Comparison of ENCODE assay signal across 1 cellular context in genomic region chr2:75577280-75577679, GRCh38.
A peak's percentile ranks its signal among the peaks of the same experiment; 100 is the strongest.
TF ChIP-seq lines count a peak whose summit lies in the region.

No MANE protein-coding gene starts in this region.

TF ChIP-seq in HepG2, 621 proteins besides CTCF, POLR2A, EP300 and RAD21 (continued from another document and continues in another):
- TF ChIP-seq FOXP4 (CRISPR knock-in tag; IDR thresholded peaks at IDR 0.05) (peak; percentile 43), ATF6 (CRISPR knock-in tag; conservative IDR thresholded peaks at IDR 0.05) (no peak), GATAD1 (CRISPR knock-in tag; IDR thresholded peaks at IDR 0.05) (no peak), TFE3 (CRISPR knock-in tag; IDR thresholded peaks at IDR 0.05) (0 out of 2 replicates have a peak, but pooled peaks have one; percentile 45), ZBTB49 (CRISPR knock-in tag; IDR thresholded peaks at IDR 0.05; ENCODE audit: borderline replicate concordance) (no peak), ZBTB21 (CRISPR knock-in tag; IDR thresholded peaks at IDR 0.05) (no peak), SRSF9 (IDR thresholded peaks at IDR 0.05; ENCODE audit: borderline replicate concordance, insufficient read depth, low read depth, low read length, poor library complexity, severe bottlenecking) (no peak), SAP130 (CRISPR knock-in tag; IDR thresholded peaks at IDR 0.05; ENCODE audit: low read depth) (peak; percentile 60), MAFK (conservative IDR thresholded peaks at IDR 0.05 in 1 of 2, IDR thresholded peaks at IDR 0.05 in 1 of 2; ENCODE audit: low read length in 2 of 2) (no peak), SKIL (CRISPR knock-in tag; IDR thresholded peaks at IDR 0.05; ENCODE audit: borderline replicate concordance) (no peak), SKI (IDR thresholded peaks at IDR 0.05; ENCODE audit: partially characterized antibody) (no peak), ZFP36L1 (CRISPR knock-in tag; IDR thresholded peaks at IDR 0.05) (no peak), ZNF629 (CRISPR knock-in tag; conservative IDR thresholded peaks at IDR 0.05) (no peak), ISX (CRISPR knock-in tag; conservative IDR thresholded peaks at IDR 0.05) (no peak), LBX2 (CRISPR knock-in tag; IDR thresholded peaks at IDR 0.05; ENCODE audit: borderline replicate concordance) (no peak), ZBTB26 (CRISPR knock-in tag; IDR thresholded peaks at IDR 0.05; ENCODE audit: borderline replicate concordance) (no peak), SOX5 (CRISPR knock-in tag; IDR thresholded peaks at IDR 0.05; ENCODE audit: borderline replicate concordance) (peak; percentile 79; the same call in 1 of the 2 replicates), ZNF720 (CRISPR knock-in tag; IDR thresholded peaks at IDR 0.05) (no peak), THAP11 (CRISPR knock-in tag; IDR thresholded peaks at IDR 0.05) (peak; percentile 44; the same call in 1 of the 2 replicates), EED (CRISPR knock-in tag; IDR thresholded peaks at IDR 0.05) (no peak), RFX3 (CRISPR knock-in tag; IDR thresholded peaks at IDR 0.05) (peak; percentile 67), FOXA1 (IDR thresholded peaks at IDR 0.05) (no peak), FOXA1 (CRISPR knock-in tag; IDR thresholded peaks at IDR 0.05) (peak; percentile 45), FOXP1 (IDR thresholded peaks at IDR 0.05) (no peak), FOXP1 (CRISPR knock-in tag; IDR thresholded peaks at IDR 0.05) (peak; percentile 35; the same call in 1 of the 2 replicates), ZNF614 (CRISPR knock-in tag; IDR thresholded peaks at IDR 0.05; ENCODE audit: borderline replicate concordance) (0 out of 2 replicates have a peak, but pooled peaks have one; percentile 16), ZBTB2 (CRISPR knock-in tag; IDR thresholded peaks at IDR 0.05; ENCODE audit: low read depth) (0 out of 2 replicates have a peak, but pooled peaks have one; percentile 21), ZNF572 (CRISPR knock-in tag; IDR thresholded peaks at IDR 0.05) (no peak), ARID4A (CRISPR knock-in tag; IDR thresholded peaks at IDR 0.05; ENCODE audit: borderline replicate concordance) (no peak), CEBPG (CRISPR knock-in tag; IDR thresholded peaks at IDR 0.05) (peak; percentile 85), SMAD3 (CRISPR knock-in tag; IDR thresholded peaks at IDR 0.05) (0 out of 2 replicates have a peak, but pooled peaks have one; percentile 38), DR1 (CRISPR knock-in tag; IDR thresholded peaks at IDR 0.05) (no peak), ZNF124 (CRISPR knock-in tag; IDR thresholded peaks at IDR 0.05) (no peak), HNF4A (CRISPR knock-in tag; IDR thresholded peaks at IDR 0.05) (peak; percentile 69), ZFP1 (CRISPR knock-in tag; IDR thresholded peaks at IDR 0.05) (no peak), REXO4 (CRISPR knock-in tag; IDR thresholded peaks at IDR 0.05; ENCODE audit: borderline replicate concordance) (no peak), PPARG (CRISPR knock-in tag; conservative IDR thresholded peaks at IDR 0.05) (peak; percentile 52; the same call in 1 of the 2 replicates), KDM2A (CRISPR knock-in tag; IDR thresholded peaks at IDR 0.05; ENCODE audit: borderline replicate concordance, low read depth) (no peak), ATF4 (CRISPR knock-in tag; IDR thresholded peaks at IDR 0.05) (peak in 1 of 2 experiments; percentile 59; a peak in 2 of 4 replicates), GATAD2A (CRISPR knock-in tag; IDR thresholded peaks at IDR 0.05) (peak; percentile 94), HNRNPLL (IDR thresholded peaks at IDR 0.05; ENCODE audit: low read depth, low read length, poor library complexity, severe bottlenecking) (no peak)
